In the genomic region with DNA sequence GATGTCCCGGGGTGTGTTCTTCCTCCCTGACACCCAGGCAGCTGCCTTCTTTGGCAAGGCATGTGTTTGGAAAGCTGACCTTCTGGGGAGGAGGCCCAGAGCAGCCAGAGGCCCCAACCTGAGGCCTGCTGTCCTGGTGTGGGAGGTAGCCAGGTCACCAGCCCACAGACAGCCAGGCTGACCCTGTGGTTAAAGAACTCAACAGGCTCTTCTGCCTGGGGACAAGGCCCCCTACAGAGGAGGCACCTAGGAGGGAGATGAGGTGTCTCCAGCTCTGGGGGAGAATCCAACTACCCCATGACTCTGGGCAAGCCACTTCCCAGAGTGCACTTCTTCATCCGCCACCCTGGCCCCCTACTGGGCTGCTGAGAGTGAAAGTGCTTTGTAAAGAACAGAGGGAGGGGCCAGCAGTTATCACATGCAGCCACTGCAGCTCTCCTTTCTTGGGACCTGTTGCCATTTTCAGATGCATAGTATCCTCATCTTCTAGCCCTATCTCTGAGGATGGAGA, we compare ENCODE assay signal across 8 cellular contexts. TPM values are rescaled to one million over a fixed set of nuclear protein-coding genes. Genes with fewer than 3 reads are reported as not detected.
A peak's percentile ranks its signal among the peaks of the same experiment; 100 is the strongest.
DNase-seq lines count a peak whose midpoint lies in the region; ATAC-seq and TF ChIP-seq lines count a peak whose summit lies in the region.

No MANE protein-coding gene starts in this region.

- no peaks in the 10 kb centered on the region for H3K36me3 Mint-ChIP-seq in T-helper 17 cell (ENCODE audit: low read depth)

- DNase-seq in BE2C, result no peak
- peak; percentile 77 for DNase-seq in H7
- peak; percentile 41 to 46 (median 44) for DNase-seq in T-helper 17 cell
- peak; percentile 64 for DNase-seq in astrocyte of the hippocampus (ENCODE audit: low read depth, low spot score)
- DNase-seq in left colon, result no peak
- DNase-seq in stimulated activated CD8-positive, alpha-beta memory T cell treated with anti-CD3 and anti-CD28 coated beads, Interleukin-7, amount 100 ng/mL, for 4 hours (ENCODE audit: low read depth in 2 of 2), result peak; percentile 39 to 50

- H3K9me3 ChIP-seq in BE2C (no peaks in the 10 kb centered on the region), T-helper 17 cell (ENCODE audit: control insufficient read depth, low read length, poor library complexity, severe bottlenecking) (no peaks in the 10 kb centered on the region)

- H3K4me3 ChIP-seq in BE2C (ENCODE audit: low read depth, low read length) (no peak overlapping the region), H7 (ENCODE audit: insufficient read depth, low read depth, low read length) (no peak overlapping the region)

- H3K4me1 ChIP-seq in BE2C, result no peaks in the 10 kb centered on the region

- TF ChIP-seq CTCF in BE2C (IDR thresholded peaks at IDR 0.05; ENCODE audit: low read depth, low read length), result peak; percentile 28; the same call in 1 of the 2 replicates

- peaks cover 38% of the 10 kb centered on the region for H3K4me1 Mint-ChIP-seq in T-helper 17 cell

- H3K27me3 ChIP-seq in BE2C (no peaks in the 10 kb centered on the region), H7 (ENCODE audit: control insufficient read depth, insufficient read depth, low read length) (no peaks in the 10 kb centered on the region)

- H3K4me3 Mint-ChIP-seq in T-helper 17 cell, result peak overlapping the region; percentile 78

- no peaks in the 10 kb centered on the region for H3K27me3 Mint-ChIP-seq in T-helper 17 cell

- ATAC-seq in T-helper 17 cell (peak; percentile 72), left colon (peak; percentile 6), HG03565 (IDR thresholded peaks at IDR 0.05; ENCODE audit: unreplicated experiment) (no peak), GM19035 (IDR thresholded peaks at IDR 0.05; ENCODE audit: unreplicated experiment) (no peak)

- H3K36me3 ChIP-seq in BE2C (no peaks in the 10 kb centered on the region), H7 (replicated peaks; ENCODE audit: control insufficient read depth, insufficient read depth, low read length) (no peaks in the 10 kb centered on the region)

- intact Hi-C loops in left colon (cut with DNase I, micrococcal nuclease), result loop anchor here in 1 of 2 donors (5.0 kb wide), 1 partner anchor 38 kb away; no protein-coding TSS in a partner anchor

- H3K27ac Mint-ChIP-seq in T-helper 17 cell, result peak overlapping the region; percentile 95

RNA-seq across cellular contexts. Expression of a gene that starts 13.1 kb away (rescaled TPM):
- 73.2 TPM for polyA plus RNA-seq in BE2C (2012; ENCODE audit: insufficient read depth, insufficient read length, low read depth)
- 34.2 and 43.6 TPM in 2 replicates for total RNA-seq in H7 (2014; rRNA removed; shearing (Covaris generic))
- total RNA-seq in T-helper 17 cell (100 to 1,000 TPM; 198 to 241 TPM), left colon (100 to 1,000 TPM; 125 to 161 TPM)

Comparison
In these comparisons a context has a peak if more than half of its experiments do, and no peak if none do; other contexts are left out.
1. DNase-seq: peak in H7 (single experiment), T-helper 17 cell (3 of 3), astrocyte of the hippocampus (single experiment) and stimulated activated CD8-positive, alpha-beta memory T cell treated with anti-CD3 and anti-CD28 coated beads, Interleukin-7, amount 100 ng/mL, for 4 hours (2 of 2); none in BE2C (single experiment) and left colon (0 of 2).
2. ATAC-seq: peak in T-helper 17 cell (single experiment) and left colon (single experiment); none in HG03565 (single experiment) and GM19035 (single experiment).